Comparison of ENCODE assay signal across 8 cellular contexts in the genomic region with DNA sequence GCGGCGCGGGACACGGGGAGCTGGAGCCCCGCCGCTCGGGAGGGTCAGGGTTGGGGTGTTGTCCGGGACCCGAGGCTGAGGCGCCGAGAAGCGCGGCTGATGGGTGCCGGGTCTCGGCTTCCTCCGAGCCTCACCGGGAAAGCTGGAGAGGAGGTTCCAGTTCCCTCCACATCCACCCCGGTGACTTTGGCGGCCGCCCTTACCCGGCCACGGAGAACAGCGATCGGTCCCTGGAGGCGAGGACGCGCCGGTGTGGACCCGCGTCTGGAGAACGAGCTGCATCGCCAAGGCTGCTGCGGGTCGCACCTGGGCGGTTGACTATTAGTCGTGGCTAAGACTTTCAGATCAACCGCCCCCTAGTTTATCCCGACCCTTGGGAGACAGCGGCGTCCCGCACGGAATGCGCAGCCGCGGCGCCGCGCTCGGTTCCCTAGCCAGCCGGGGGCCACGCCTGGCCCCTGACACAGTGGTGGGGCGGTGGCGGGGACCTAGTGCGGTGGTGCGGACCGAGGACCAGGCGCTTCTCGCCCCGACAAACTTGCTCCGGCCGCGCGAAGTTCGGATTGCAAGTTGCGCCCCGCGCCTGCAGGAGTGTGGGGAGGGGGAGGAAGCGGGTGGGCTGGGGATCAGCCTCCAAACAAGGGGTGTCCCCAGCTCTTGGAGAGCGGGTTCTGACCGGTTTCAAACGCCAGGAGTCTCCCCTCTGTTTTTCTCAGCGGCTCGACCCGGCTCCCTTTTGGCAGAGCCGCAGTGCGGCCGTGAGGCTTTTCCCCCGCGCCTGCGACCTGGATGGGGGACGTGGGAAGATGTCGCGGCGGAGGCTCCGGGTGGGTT. TPM values are rescaled to one million over a fixed set of nuclear protein-coding genes. Genes with fewer than 3 reads are reported as not detected.
A peak's percentile ranks its signal among the peaks of the same experiment; 100 is the strongest.
DNase-seq lines count a peak whose midpoint lies in the region; ATAC-seq and TF ChIP-seq lines count a peak whose summit lies in the region.

No MANE protein-coding gene starts in this region.

- H3K27ac ChIP-seq in brain microvascular endothelial cell (no peak overlapping the region), skin epidermis (peak overlapping the region in 18 of 21 experiments; percentile 9 to 85 (median 74))

- H3K4me3 ChIP-seq in brain microvascular endothelial cell (ENCODE audit: low read depth, low read length) (peak overlapping the region; percentile 57), skin epidermis (peak overlapping the region; percentile 44 to 83 (median 65))

- H3K27me3 ChIP-seq in brain microvascular endothelial cell (replicated peaks), result peaks cover 43% of the 10 kb centered on the region

- DNase-seq in Right ventricle myocardium inferior (ENCODE audit: missing footprints), result no peak
- DNase-seq in cardiac septum (ENCODE audit: low spot score), result no peak
- peak; percentile 70 for DNase-seq in NCI-H69 (lab: John Stamatoyannopoulos, UW)
- DNase-seq in brain microvascular endothelial cell, result no peak
- peak; percentile 81 for DNase-seq in iPS-NIHi11 (ENCODE audit: low spot score)
- no peak for DNase-seq in NCI-H345 treated with DMSO at 0.1 percent for 48 hours (lab: John Stamatoyannopoulos, UW; ENCODE audit: unreplicated experiment)

- ATAC-seq in Right ventricle myocardium inferior (peak; percentile 16), HG02623 (IDR thresholded peaks at IDR 0.05; ENCODE audit: unreplicated experiment) (no peak)

- intact Hi-C loops in Right ventricle myocardium inferior (cut with DNase I) (no loop called here), cardiac septum (cut with DNase I) (no loop called here)

- in situ Hi-C loops in brain microvascular endothelial cell (cut with HindIII; ENCODE audit: low pct_ligation_motif_present, low sequenced_read_pairs), result no loop called here

- no peaks in the 10 kb centered on the region for H3K36me3 ChIP-seq in brain microvascular endothelial cell (replicated peaks)

- TF ChIP-seq CTCF in brain microvascular endothelial cell (IDR thresholded peaks at IDR 0.05; ENCODE audit: low read depth, low read length, missing control alignments), result peak; percentile 9

RNA-seq across cellular contexts. Expression of gene FHDC1, which starts 0.5 kb away (rescaled TPM):
- 0.27 TPM for total RNA-seq in Right ventricle myocardium inferior
- total RNA-seq in cardiac septum, result 0.22 TPM

Comparison
In these comparisons a context has a peak if more than half of its experiments do, and no peak if none do; other contexts are left out.
1. DNase-seq: peak in NCI-H69 (single experiment) and iPS-NIHi11 (single experiment); none in Right ventricle myocardium inferior (single experiment), cardiac septum (single experiment), brain microvascular endothelial cell (single experiment) and NCI-H345 treated with DMSO at 0.1 percent for 48 hours (single experiment).